9 cellular contexts compared by ENCODE assay signal in genomic region chr3:109275702-109276293, GRCh38. TPM values are rescaled to one million over a fixed set of nuclear protein-coding genes. Genes with fewer than 3 reads are reported as not detected.
DNase-seq lines count a peak whose midpoint lies in the region; ATAC-seq and TF ChIP-seq lines count a peak whose summit lies in the region.
"Had no signal": no experiment of that assay in that cellular context is flagged by ENCODE, and none has a peak within 500 bp of the region (broad histone marks: within the 10 kb centered on the region; RNA-seq: fewer than 3 reads in every experiment).

No MANE protein-coding gene starts in this region.

- H3K4me3 Mint-ChIP-seq in CD4-positive, alpha-beta T cell, result no peak overlapping the region

- intact Hi-C loops in CD4-positive, alpha-beta T cell (cut with DNase I, micrococcal nuclease), result no loop called here
- intact Hi-C loops in testis (cut with DNase I; ENCODE audit: low total_unique reads), result no loop called here

- POLR2A ChIA-PET in CD4-positive, alpha-beta T cell (lab: Charles Lee), result no interaction called here

- ATAC-seq in CD4-positive, alpha-beta T cell (ENCODE audit: poor library complexity), result no peak
- ATAC-seq in HG02870 (IDR thresholded peaks at IDR 0.05; ENCODE audit: unreplicated experiment), result no peak
- no peak for ATAC-seq in GM19452 (IDR thresholded peaks at IDR 0.05; ENCODE audit: unreplicated experiment)

- no peak overlapping the region for H3K27ac Mint-ChIP-seq in CD4-positive, alpha-beta T cell

- H3K4me3 ChIP-seq in HAP-1 (no peak overlapping the region), testis (no peak overlapping the region)
- no peak overlapping the region for H3K4me3 ChIP-seq in effector memory CD4-positive, alpha-beta T cell (ENCODE audit: insufficient read depth, low read depth, low read length, poor library complexity, severe bottlenecking)

- no peaks in the 10 kb centered on the region for H3K9me3 ChIP-seq in CD4-positive, alpha-beta T cell (ENCODE audit: control insufficient read depth, low read length)
- H3K9me3 ChIP-seq in HAP-1 (no peaks in the 10 kb centered on the region), testis (no peaks in the 10 kb centered on the region)
- no peaks in the 10 kb centered on the region for H3K9me3 ChIP-seq in effector memory CD4-positive, alpha-beta T cell (ENCODE audit: control insufficient read depth, low read length)

- no peaks in the 10 kb centered on the region for H3K9me3 Mint-ChIP-seq in CD4-positive, alpha-beta T cell

- H3K27me3 Mint-ChIP-seq in CD4-positive, alpha-beta T cell, result peaks cover 7% of the 10 kb centered on the region

- H3K36me3 ChIP-seq in HAP-1 (replicated peaks) (no peaks in the 10 kb centered on the region), testis (ENCODE audit: low read depth, missing control alignments) (no peaks in the 10 kb centered on the region)
- no peaks in the 10 kb centered on the region for H3K36me3 ChIP-seq in effector memory CD4-positive, alpha-beta T cell (ENCODE audit: control insufficient read depth, insufficient read depth, low read length)

- CTCF ChIA-PET in CD4-positive, alpha-beta T cell (lab: Charles Lee), result no interaction called here

- H3K27ac ChIP-seq in CD4-positive, alpha-beta T cell (ENCODE audit: low read depth, low read length), result no peak overlapping the region
- no peak overlapping the region for H3K27ac ChIP-seq in VCaP
- no peak overlapping the region for H3K27ac ChIP-seq in testis
- no peak overlapping the region for H3K27ac ChIP-seq in effector memory CD4-positive, alpha-beta T cell (ENCODE audit: insufficient read depth, low read length, poor library complexity, severe bottlenecking)

- no peaks in the 10 kb centered on the region for H3K27me3 ChIP-seq in CD4-positive, alpha-beta T cell (ENCODE audit: control insufficient read depth, insufficient read depth, low read length)
- H3K27me3 ChIP-seq in HAP-1 (ENCODE audit: low read depth) (no peaks in the 10 kb centered on the region), testis (no peaks in the 10 kb centered on the region)
- no peaks in the 10 kb centered on the region for H3K27me3 ChIP-seq in effector memory CD4-positive, alpha-beta T cell (replicated peaks; ENCODE audit: control insufficient read depth, insufficient read depth, low read length, poor library complexity, severe bottlenecking)

- in situ Hi-C loops in HAP-1 (cut with MboI; ENCODE audit: low sequenced_read_pairs), result no loop called here

- no peak for TF ChIP-seq POLR2A in testis (IDR thresholded peaks at IDR 0.05)

- peaks cover 4% of the 10 kb centered on the region for H3K4me1 Mint-ChIP-seq in CD4-positive, alpha-beta T cell (ENCODE audit: low read depth)

- WGBS in testis, 2 donors, result 30 to 41% methylated on average over 9 of the region's 9 CpGs

- TF ChIP-seq CTCF in CD4-positive, alpha-beta T cell (IDR thresholded peaks at IDR 0.05), result peak; percentile 35
- TF ChIP-seq CTCF in VCaP (conservative IDR thresholded peaks at IDR 0.05), result peak; percentile 87
- peak in 2 of 3 experiments; percentile 31 to 66 for TF ChIP-seq CTCF in testis (IDR thresholded peaks at IDR 0.05)

- H3K36me3 Mint-ChIP-seq in CD4-positive, alpha-beta T cell (ENCODE audit: low read depth), result no peaks in the 10 kb centered on the region

- no peak for DNase-seq in CD4-positive, alpha-beta T cell
- peak; percentile 81 for DNase-seq in HAP-1 (ENCODE audit: low spot score in 2 of 2)
- DNase-seq in hepatic stellate cell (ENCODE audit: low spot score), result peak; percentile 26
- DNase-seq in testis, result peak; percentile 77
- no peak for DNase-seq in effector memory CD4-positive, alpha-beta T cell

- H3K4me1 ChIP-seq in HAP-1 (no peaks in the 10 kb centered on the region), testis (no peaks in the 10 kb centered on the region)
- H3K4me1 ChIP-seq in effector memory CD4-positive, alpha-beta T cell (ENCODE audit: control insufficient read depth, insufficient read depth, low read length, poor library complexity, severe bottlenecking), result no peaks in the 10 kb centered on the region

RNA-seq across cellular contexts. Expression of gene DPPA2, which starts 40.5 kb away (rescaled TPM):
- total RNA-seq in CD4-positive, alpha-beta T cell, result not detected
- 10 to 100 TPM in 1 of 2 donors, 1 to 10 TPM in 1; 6.6 to 10.2 TPM for total RNA-seq in testis
- 4.9 TPM for polyA plus RNA-seq in testis (ENCODE audit: insufficient read depth, low read depth, low replicate concordance)
- total RNA-seq: mononuclear cell had no signal

Comparison
In these comparisons a context has a peak if more than half of its experiments do, and no peak if none do; other contexts are left out.
1. DNase-seq: peak in HAP-1 (2 of 2), hepatic stellate cell (single experiment) and testis (single experiment); none in CD4-positive, alpha-beta T cell (0 of 10) and effector memory CD4-positive, alpha-beta T cell (0 of 3).
2. CTCF ChIP-seq: peak in every context shown above with its lines; median percentile 87 in VCaP; 48 in testis; 35 in CD4-positive, alpha-beta T cell.
3. RNA of gene DPPA2, which starts 40.5 kb away (total RNA-seq): 6.6 to 10.2 TPM in testis; not detected in CD4-positive, alpha-beta T cell; every median in the first group is over 4 times any median in the second.